In the genomic region with DNA sequence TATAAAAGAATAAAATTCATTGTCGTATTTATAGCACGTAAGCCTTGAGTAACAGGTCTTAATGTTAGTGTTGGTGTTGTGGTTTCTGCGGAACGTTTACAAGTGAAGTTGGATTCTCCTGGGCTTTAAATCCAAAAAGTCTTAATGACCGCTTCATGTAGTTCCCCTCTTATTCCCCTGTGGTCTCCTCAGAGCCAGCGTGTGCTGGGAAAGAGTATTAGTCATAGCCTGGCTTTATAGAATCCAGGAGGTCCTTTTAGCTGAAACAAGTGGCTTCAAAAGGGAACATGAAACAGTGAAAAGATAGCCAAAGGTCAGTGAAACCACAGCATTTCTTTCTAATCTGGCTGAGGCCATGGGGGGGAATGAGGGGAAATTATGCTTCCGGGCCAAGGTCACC, we compare ENCODE assay signal across 16 cellular contexts.
DNase-seq lines count a peak whose midpoint lies in the region; ATAC-seq and TF ChIP-seq lines count a peak whose summit lies in the region.
"Had no signal": no experiment of that assay in that cellular context is flagged by ENCODE, and none has a peak within 500 bp of the region (broad histone marks: within the 10 kb centered on the region; RNA-seq: fewer than 3 reads in every experiment).

No MANE protein-coding gene starts in this region.

- intact Hi-C loops in right cardiac atrium (cut with DNase I): no loop called here
- intact Hi-C loops in posterior vena cava (cut with DNase I): no loop called here

- ATAC-seq in right cardiac atrium: peak; percentile 61 to 74

- peak; percentile 72 for DNase-seq in AG04449 (ENCODE audit: low read depth, low spot score)
- DNase-seq in H4 (ENCODE audit: low spot score): peak; percentile 80
- peak; percentile 84 for DNase-seq in astrocyte of the cerebellum (ENCODE audit: low read depth)
- DNase-seq in right cardiac atrium: peak in 1 of 3 donors; percentile 35
- DNase-seq in NCI-H226: no peak
- DNase-seq in posterior vena cava (ENCODE audit: low spot score): no peak
- DNase-seq in RKO (ENCODE audit: low spot score): no peak
- no peak for DNase-seq in GM13976 (ENCODE audit: low spot score)
- DNase-seq: activated B cell treated with CpG ODN at 0.5 μM for 24 hours; activated naive CD4-positive, alpha-beta T cell treated with anti-CD3 and anti-CD28 coated beads for 36 hours; DMS79 treated with DMSO at 0.1 percent for 48 hours; midbrain; NCI-H510A; OCI-M1; SW 1271 had no signal

- no peaks in the 10 kb centered on the region for H3K4me1 ChIP-seq in right cardiac atrium (ENCODE audit: control insufficient read depth, insufficient read depth, low read length)
- H3K4me1 ChIP-seq: tibial artery had no signal

- POLR2A ChIA-PET in AG04449 (lab: Yijun Ruan, JAX): no interaction called here

- 67% methylated on average over 7 of the region's 7 CpGs for WGBS in right cardiac atrium

- CTCF ChIA-PET in AG04449 (lab: Yijun Ruan, JAX): no interaction called here

- H3K9me3 ChIP-seq in right cardiac atrium (ENCODE audit: control insufficient read depth, low read length): no peaks in the 10 kb centered on the region
- H3K9me3 ChIP-seq: tibial artery had no signal

- TF ChIP-seq CTCF in AG04449 (IDR thresholded peaks at IDR 0.05; ENCODE audit: insufficient read depth, low read length, missing control alignments) (no peak), astrocyte of the cerebellum (IDR thresholded peaks at IDR 0.05; ENCODE audit: low read depth, low read length, missing control alignments) (no peak), GM13976 (IDR thresholded peaks at IDR 0.05; ENCODE audit: borderline replicate concordance, control extremely low read depth, extremely low read depth, insufficient read depth, missing control alignments) (no peak)

- no peaks in the 10 kb centered on the region for H3K27me3 ChIP-seq in right cardiac atrium (ENCODE audit: control insufficient read depth, insufficient read depth)
- H3K27me3 ChIP-seq: tibial artery had no signal

- in situ Hi-C loops in astrocyte of the cerebellum (cut with HindIII; ENCODE audit: low sequenced_read_pairs): no loop called here
- in situ Hi-C loops in GM13976 (cut with MboI; ENCODE audit: low sequenced_read_pairs, unreplicated experiment): no loop called here

- H3K27ac ChIP-seq in right cardiac atrium (ENCODE audit: low read length): no peak overlapping the region
- H3K27ac ChIP-seq: tibial artery had no signal

- no peak overlapping the region for H3K4me3 ChIP-seq in AG04449 (ENCODE audit: low read depth, low read length)
- H3K4me3 ChIP-seq in astrocyte of the cerebellum (ENCODE audit: low read depth, low read length): no peak overlapping the region
- H3K4me3 ChIP-seq in right cardiac atrium (ENCODE audit: low read length): no peak overlapping the region
- H3K4me3 ChIP-seq: tibial artery had no signal

Comparison
In these comparisons a context has a peak if more than half of its experiments do, and no peak if none do; other contexts are left out.
1. DNase-seq: peak in AG04449 (single experiment), H4 (single experiment) and astrocyte of the cerebellum (single experiment); none in NCI-H226 (single experiment), posterior vena cava (single experiment), RKO (single experiment) and GM13976 (single experiment).